In the genomic region with DNA sequence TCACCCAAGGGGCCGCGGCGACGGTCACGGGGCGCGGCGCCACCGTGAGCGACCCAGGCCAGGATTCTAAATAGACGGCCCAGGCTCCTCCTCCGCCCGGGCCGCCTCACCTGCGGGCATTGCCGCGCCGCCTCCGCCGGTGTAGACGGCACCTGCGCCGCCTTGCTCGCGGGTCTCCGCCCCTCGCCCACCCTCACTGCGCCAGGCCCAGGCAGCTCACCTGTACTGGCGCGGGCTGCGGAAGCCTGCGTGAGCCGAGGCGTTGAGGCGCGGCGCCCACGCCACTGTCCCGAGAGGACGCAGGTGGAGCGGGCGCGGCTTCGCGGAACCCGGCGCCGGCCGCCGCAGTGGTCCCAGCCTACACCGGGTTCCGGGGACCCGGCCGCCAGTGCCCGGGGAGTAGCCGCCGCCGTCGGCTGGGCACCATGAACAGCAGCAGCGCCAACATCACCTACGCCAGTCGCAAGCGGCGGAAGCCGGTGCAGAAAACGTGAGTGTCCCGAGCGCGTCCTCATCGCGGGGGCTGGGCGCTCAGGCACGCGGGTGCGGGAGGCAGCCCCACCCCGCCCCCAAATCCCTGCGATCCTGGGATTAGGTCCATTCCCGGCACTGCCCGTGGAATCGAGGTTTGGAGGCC, we compare ENCODE assay signal across 8 cellular contexts. TPM values are rescaled to one million over a fixed set of nuclear protein-coding genes. Genes with fewer than 3 reads are reported as not detected.
DNase-seq lines count a peak whose midpoint lies in the region; ATAC-seq and TF ChIP-seq lines count a peak whose summit lies in the region.

No MANE protein-coding gene starts in this region.

- peak overlapping the region; percentile 59 for H3K4me3 ChIP-seq in LNCaP clone FGC (ENCODE audit: low read depth, low read length)
- peak overlapping the region; percentile 98 for H3K4me3 ChIP-seq in mucosa of descending colon

- TF ChIP-seq CTCF in LNCaP clone FGC (IDR thresholded peaks at IDR 0.05; ENCODE audit: control insufficient read depth, extremely low read depth, insufficient read depth) (no peak), mucosa of descending colon (IDR thresholded peaks at IDR 0.05) (no peak)

- peaks cover 10% of the 10 kb centered on the region for H3K4me1 ChIP-seq in mucosa of descending colon (ENCODE audit: low read depth)

- ATAC-seq in GM21723 (IDR thresholded peaks at IDR 0.05; ENCODE audit: unreplicated experiment) (peak; percentile 45), mucosa of descending colon (peak; percentile 73)

- no peaks in the 10 kb centered on the region for H3K9me3 ChIP-seq in mucosa of descending colon

- peak; percentile 74 for DNase-seq in Daoy (ENCODE audit: low read depth)
- DNase-seq in LNCaP clone FGC (ENCODE audit: low read depth): no peak
- peak; percentile 49 to 58 for DNase-seq in activated CD4-positive, alpha-beta T cell treated with anti-CD3 and anti-CD28 coated beads, Interleukin-2, amount 50 U/mL, for 4 hours
- DNase-seq in effector CD8-positive, alpha-beta T cell (lab: John Stamatoyannopoulos, UW): peak; percentile 46
- peak; percentile 61 to 82 (median 77) for DNase-seq in mucosa of descending colon
- peak; percentile 37 to 38 for DNase-seq in stimulated activated CD8-positive, alpha-beta memory T cell treated with anti-CD3 and anti-CD28 coated beads, Interleukin-2, amount 100 ng/mL, for 48 hours (ENCODE audit: low read depth in 2 of 2)
- DNase-seq in GM19240 (ENCODE audit: insufficient read length, low spot score): no peak

- no peaks in the 10 kb centered on the region for H3K36me3 ChIP-seq in mucosa of descending colon (ENCODE audit: low read depth)

- intact Hi-C loops in mucosa of descending colon (cut with DNase I, micrococcal nuclease): no loop called here

RNA-seq across cellular contexts. Expression of a gene that starts 0.5 kb away (rescaled TPM):
- total RNA-seq in Daoy (2014; rRNA removed; shearing (Covaris generic)): 79.7 and 91.9 TPM in 2 replicates
- 10 to 100 TPM; 33.7 to 41.3 (median 36.3) TPM for total RNA-seq in mucosa of descending colon

Comparison
In these comparisons a context has a peak if more than half of its experiments do, and no peak if none do; other contexts are left out.
1. DNase-seq: peak in Daoy (single experiment), activated CD4-positive, alpha-beta T cell treated with anti-CD3 and anti-CD28 coated beads, Interleukin-2, amount 50 U/mL, for 4 hours (2 of 2), effector CD8-positive, alpha-beta T cell (single experiment), mucosa of descending colon (3 of 3) and stimulated activated CD8-positive, alpha-beta memory T cell treated with anti-CD3 and anti-CD28 coated beads, Interleukin-2, amount 100 ng/mL, for 48 hours (2 of 2); none in LNCaP clone FGC (single experiment) and GM19240 (single experiment).